ENCODE assay signal across 8 cellular contexts in genomic region chr5:151063136-151063544, GRCh38. TPM values are rescaled to one million over a fixed set of nuclear protein-coding genes. Genes with fewer than 3 reads are reported as not detected.
DNase-seq lines count a peak whose midpoint lies in the region; ATAC-seq and TF ChIP-seq lines count a peak whose summit lies in the region.

No MANE protein-coding gene starts in this region.

- in situ Hi-C loops in brain microvascular endothelial cell (cut with HindIII; ENCODE audit: low pct_ligation_motif_present, low sequenced_read_pairs), result no loop called here

- H3K79me1 ChIP-seq in mesendoderm (ENCODE audit: low read length), result peaks cover 4% of the 10 kb centered on the region

- H3K56ac ChIP-seq in mesendoderm (ENCODE audit: low read length), result peak overlapping the region; percentile 25

- no peak overlapping the region for H4K5ac ChIP-seq in mesendoderm (ENCODE audit: low read length)

- no peak overlapping the region for H2AFZ ChIP-seq in ACC112 (ENCODE audit: low read length, unreplicated experiment)

- peak overlapping the region; percentile 69 for H3K27ac ChIP-seq in ACC112 (ENCODE audit: low read depth, low read length)
- peak overlapping the region; percentile 74 for H3K27ac ChIP-seq in brain microvascular endothelial cell
- H3K27ac ChIP-seq in mesendoderm (ENCODE audit: low read depth, low read length), result no peak overlapping the region

- no CpG with 5 or more reads among the region's 5 CpGs for WGBS in mesendoderm (ENCODE audit: extremely low coverage, insufficient coverage, low lambda C conversion rate)

- no peak overlapping the region for H3K4ac ChIP-seq in mesendoderm (ENCODE audit: low read depth, low read length)

- H3K23ac ChIP-seq in mesendoderm (ENCODE audit: low read length), result no peak overlapping the region

- no peak overlapping the region for H2BK15ac ChIP-seq in mesendoderm (replicated peaks; ENCODE audit: low read depth)

- H3K18ac ChIP-seq in mesendoderm (ENCODE audit: low read length), result no peak overlapping the region

- DNase-seq in LHCN-M2 (ENCODE audit: low read depth) (peak; percentile 89), brain microvascular endothelial cell (peak; percentile 93), mesendoderm (no peak), NCI-H524 treated with DMSO at 0.1 percent for 48 hours (lab: John Stamatoyannopoulos, UW) (no peak), NCI-H2227 (lab: John Stamatoyannopoulos, UW; ENCODE audit: unreplicated experiment) (no peak), NCI-H1930 (lab: John Stamatoyannopoulos, UW) (no peak)

- H3K27me3 ChIP-seq in ACC112 (ENCODE audit: insufficient read depth, low read length) (no peaks in the 10 kb centered on the region), brain microvascular endothelial cell (replicated peaks) (no peaks in the 10 kb centered on the region), mesendoderm (ENCODE audit: insufficient read depth, low read length, poor library complexity) (no peaks in the 10 kb centered on the region)

- H3K79me2 ChIP-seq in ACC112 (ENCODE audit: control insufficient read depth, insufficient read depth, low read length, unreplicated experiment), result peaks cover 44% of the 10 kb centered on the region
- no peaks in the 10 kb centered on the region for H3K79me2 ChIP-seq in mesendoderm (ENCODE audit: control insufficient read depth, insufficient read depth, low read length)

- TF ChIP-seq CTCF in brain microvascular endothelial cell (IDR thresholded peaks at IDR 0.05; ENCODE audit: low read depth, low read length, missing control alignments), result no peak

- H3K4me3 ChIP-seq in ACC112 (ENCODE audit: low read depth, low read length) (no peak overlapping the region), brain microvascular endothelial cell (ENCODE audit: low read depth, low read length) (no peak overlapping the region), mesendoderm (ENCODE audit: low read length) (no peak overlapping the region)

- no peak overlapping the region for H3K4me2 ChIP-seq in mesendoderm (ENCODE audit: low read length)

- no peak for ATAC-seq in GM21390 (IDR thresholded peaks at IDR 0.05; ENCODE audit: unreplicated experiment)

- H4K8ac ChIP-seq in mesendoderm (ENCODE audit: low read depth, low read length), result no peak overlapping the region

- H3K4me1 ChIP-seq in ACC112 (ENCODE audit: control insufficient read depth, insufficient read depth, low read length, unreplicated experiment) (peaks cover 33% of the 10 kb centered on the region), mesendoderm (ENCODE audit: control insufficient read depth, low read depth, low read length) (no peaks in the 10 kb centered on the region)

- H2BK120ac ChIP-seq in mesendoderm (ENCODE audit: low read depth, low read length), result no peak overlapping the region

- H3K9ac ChIP-seq in mesendoderm (ENCODE audit: low read length), result no peak overlapping the region

- H2BK5ac ChIP-seq in mesendoderm (ENCODE audit: low read length), result no peak overlapping the region

- peaks cover 15% of the 10 kb centered on the region; the same call in 1 of the 2 replicates for H3K36me3 ChIP-seq in ACC112 (ENCODE audit: insufficient read depth, low read length)
- peaks cover 43% of the 10 kb centered on the region for H3K36me3 ChIP-seq in brain microvascular endothelial cell (replicated peaks)
- peaks cover 3% of the 10 kb centered on the region for H3K36me3 ChIP-seq in mesendoderm (ENCODE audit: control insufficient read depth, insufficient read depth, low read length)

- H2AK5ac ChIP-seq in mesendoderm (ENCODE audit: low read length), result no peak overlapping the region

RNA-seq across cellular contexts. Expression of gene TNIP1, which starts 17.7 kb away (rescaled TPM):
- total RNA-seq in LHCN-M2 (2014; rRNA removed), result 151 and 186 TPM in 2 replicates
- polyA plus RNA-seq in LHCN-M2 (2012), result 248 TPM
- 13.7 TPM for polyA plus RNA-seq in mesendoderm (2013, experiment 1 of 2)
- polyA plus RNA-seq in mesendoderm (2013, experiment 2 of 2), result 14.2 TPM

RNA-seq across cellular contexts. Expression of gene GPX3, which starts 42.7 kb away (rescaled TPM):
- 1.0 and 7.3 TPM in 2 replicates for total RNA-seq in LHCN-M2 (2014; rRNA removed)
- 11.1 TPM for polyA plus RNA-seq in LHCN-M2 (2012)
- 47.2 TPM for polyA plus RNA-seq in mesendoderm (2013, experiment 1 of 2)
- polyA plus RNA-seq in mesendoderm (2013, experiment 2 of 2), result 46.5 TPM

Comparison
In these comparisons a context has a peak if more than half of its experiments do, and no peak if none do; other contexts are left out.
1. DNase-seq: peak in LHCN-M2 (single experiment) and brain microvascular endothelial cell (single experiment); none in mesendoderm (single experiment), NCI-H524 treated with DMSO at 0.1 percent for 48 hours (single experiment), NCI-H2227 (single experiment) and NCI-H1930 (0 of 2).